ENCODE assay signal across 8 cellular contexts in the genomic region with DNA sequence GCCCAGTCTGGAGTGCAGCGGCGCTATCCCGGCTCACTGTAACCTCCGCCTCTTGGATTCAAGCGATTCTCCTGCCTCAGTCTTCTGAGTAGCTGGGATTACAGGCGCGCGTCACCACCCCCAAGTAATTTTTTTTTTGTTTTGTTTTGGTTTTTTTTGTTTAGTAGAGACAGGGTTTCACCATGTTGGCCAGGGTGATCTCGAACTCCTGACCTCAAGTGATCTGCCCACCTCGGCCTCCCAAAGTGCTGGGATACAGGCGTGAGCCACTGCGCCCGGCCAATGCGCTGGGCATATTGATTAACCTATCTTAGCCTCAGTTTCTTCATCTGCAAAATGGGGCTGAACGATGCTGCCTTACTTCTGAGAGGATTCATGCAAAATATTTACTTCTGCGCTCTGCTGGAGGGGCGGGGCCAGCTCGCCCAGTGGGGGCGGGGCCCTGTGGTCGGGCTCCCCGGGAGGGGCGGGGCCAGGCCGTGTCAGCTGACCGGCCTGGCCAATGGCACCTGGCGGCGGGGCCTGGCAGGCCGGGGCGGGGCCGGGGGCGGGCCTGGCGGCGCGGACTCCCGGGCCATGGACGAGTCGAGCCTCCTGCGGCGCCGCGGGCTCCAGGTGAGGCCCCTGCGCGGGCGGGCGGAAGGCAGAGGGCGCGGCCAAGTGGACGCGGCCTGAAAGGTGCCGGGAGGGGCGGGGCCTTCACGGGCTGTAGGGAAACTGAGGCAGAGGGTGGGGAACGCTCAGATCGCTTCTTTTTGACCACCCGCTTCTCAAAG. TPM values are rescaled to one million over a fixed set of nuclear protein-coding genes. Genes with fewer than 3 reads are reported as not detected.
DNase-seq lines count a peak whose midpoint lies in the region; ATAC-seq and TF ChIP-seq lines count a peak whose summit lies in the region.

Gene MAST3, plus strand, starts transcription at position 562 of the 776 bp plus-strand sequence. Its CDS starts 15 bp downstream, at position 577.

- H3K4me1 ChIP-seq in CD8-positive, alpha-beta T cell (ENCODE audit: insufficient read depth, low read length) = peaks cover 35% of the 10 kb centered on the region
- H3K4me1 ChIP-seq in transverse colon = peaks cover 7 to 23% (median 18%) of the 10 kb centered on the region in 4 donors

- no peaks in the 10 kb centered on the region for H3K9me3 Mint-ChIP-seq in CD8-positive, alpha-beta T cell
- H3K9me3 Mint-ChIP-seq in activated naive CD8-positive, alpha-beta T cell treated with anti-CD3 and anti-CD28 coated beads for 36 hours = no peaks in the 10 kb centered on the region

- H3K9me3 ChIP-seq in CD8-positive, alpha-beta T cell (ENCODE audit: low read length) = no peaks in the 10 kb centered on the region
- no peaks in the 10 kb centered on the region for H3K9me3 ChIP-seq in transverse colon

- peak within 1 kb of the TSS; percentile 89 for H3K4me3 Mint-ChIP-seq in CD8-positive, alpha-beta T cell
- H3K4me3 Mint-ChIP-seq in activated naive CD8-positive, alpha-beta T cell treated with anti-CD3 and anti-CD28 coated beads for 36 hours = peak within 1 kb of the TSS; percentile 85

- POLR2A ChIA-PET in CD8-positive, alpha-beta T cell (lab: Charles Lee) = interaction anchor here (0.9 to 2.8 kb wide), 4 partner anchors 11 to 55 kb away, joined by 3 to 18 read pairs (median 6); partner anchors contain the start of genes IL12RB1 and PIK3R2

- peak within 1 kb of the TSS; percentile 72 for H3K27ac Mint-ChIP-seq in CD8-positive, alpha-beta T cell
- peak within 1 kb of the TSS; percentile 54 for H3K27ac Mint-ChIP-seq in activated naive CD8-positive, alpha-beta T cell treated with anti-CD3 and anti-CD28 coated beads for 36 hours

- in situ Hi-C loops in transverse colon (cut with MboI; ENCODE audit: low pct_ligation_motif_present in 1 of 4, low pct_unique_long_range_greater_than_20kb in 1 of 4, low sequenced_read_pairs in 3 of 4) = no loop called here

- peak; percentile 84 to 95 (median 89) for DNase-seq in CD8-positive, alpha-beta T cell
- DNase-seq in T follicular helper cell (ENCODE audit: low read depth) (peak; percentile 87), cardiac septum (ENCODE audit: low spot score) (peak; percentile 93), pons (ENCODE audit: low spot score) (peak; percentile 87), transverse colon (peak; percentile 93)
- DNase-seq in activated naive CD8-positive, alpha-beta T cell treated with anti-CD3 and anti-CD28 coated beads for 36 hours = peak; percentile 97

- ATAC-seq in CD8-positive, alpha-beta T cell = peak; percentile 96
- peak; percentile 65 for ATAC-seq in GM21381 (IDR thresholded peaks at IDR 0.05; ENCODE audit: unreplicated experiment)

- peaks cover 47% of the 10 kb centered on the region for H3K4me1 Mint-ChIP-seq in CD8-positive, alpha-beta T cell (ENCODE audit: low read depth)
- peaks cover 27% of the 10 kb centered on the region for H3K4me1 Mint-ChIP-seq in activated naive CD8-positive, alpha-beta T cell treated with anti-CD3 and anti-CD28 coated beads for 36 hours

- no peaks in the 10 kb centered on the region for H3K36me3 ChIP-seq in CD8-positive, alpha-beta T cell (ENCODE audit: insufficient read depth, low read length)
- no peaks in the 10 kb centered on the region for H3K36me3 ChIP-seq in transverse colon

- no peaks in the 10 kb centered on the region for H3K27me3 ChIP-seq in CD8-positive, alpha-beta T cell (ENCODE audit: insufficient read depth, low read length)
- H3K27me3 ChIP-seq in transverse colon = peaks cover 37% of the 10 kb centered on the region

- TF ChIP-seq EP300 in Ishikawa (IDR thresholded peaks at IDR 0.05; ENCODE audit: borderline replicate concordance) (no peak), transverse colon (IDR thresholded peaks at IDR 0.05; ENCODE audit: low read depth) (no peak)

- TF ChIP-seq CTCF in CD8-positive, alpha-beta T cell (IDR thresholded peaks at IDR 0.05) = no peak
- TF ChIP-seq CTCF in transverse colon (IDR thresholded peaks at IDR 0.05) = no peak

- peak within 1 kb of the TSS; percentile 66 for H3K4me3 ChIP-seq in CD8-positive, alpha-beta T cell (ENCODE audit: low read depth, low read length)
- peak within 1 kb of the TSS; percentile 15 to 52 (median 28) for H3K4me3 ChIP-seq in transverse colon

- no peak for TF ChIP-seq POLR2A in transverse colon (IDR thresholded peaks at IDR 0.05)

- intact Hi-C loops in CD8-positive, alpha-beta T cell (cut with DNase I, micrococcal nuclease) = loop anchor here in 1 of 2 experiments (1.0 to 5.0 kb wide), 4 partner anchors 8 to 55 kb away; partner anchors contain the start of gene PIK3R2
- intact Hi-C loops in cardiac septum (cut with DNase I) = no loop called here
- intact Hi-C loops in transverse colon (cut with DNase I; ENCODE audit: low total_unique reads) = no loop called here

- CTCF ChIA-PET in CD8-positive, alpha-beta T cell (lab: Charles Lee) = interaction anchor here (0.9 to 2.5 kb wide), 4 partner anchors 10 to 71 kb away, joined by 3 to 14 read pairs (median 4); no protein-coding TSS in a partner anchor

- no peaks in the 10 kb centered on the region for H3K36me3 Mint-ChIP-seq in CD8-positive, alpha-beta T cell
- peaks cover 5% of the 10 kb centered on the region for H3K36me3 Mint-ChIP-seq in activated naive CD8-positive, alpha-beta T cell treated with anti-CD3 and anti-CD28 coated beads for 36 hours

- H3K27ac ChIP-seq in CD8-positive, alpha-beta T cell (ENCODE audit: low read depth, low read length) = peak within 1 kb of the TSS; percentile 26
- H3K27ac ChIP-seq in transverse colon = peak within 1 kb of the TSS in 3 of 4 donors; percentile 33 to 52 (median 50)

- 24 to 74% methylated on average over 3 to 43 of the region's 54 CpGs for WGBS in transverse colon (ENCODE audit: low coverage in 1 of 2), 2 donors

- no peak for TF ChIP-seq RAD21 in Ishikawa (IDR thresholded peaks at IDR 0.05; ENCODE audit: low read depth)

- no peaks in the 10 kb centered on the region for H3K27me3 Mint-ChIP-seq in CD8-positive, alpha-beta T cell (ENCODE audit: low read depth)
- H3K27me3 Mint-ChIP-seq in activated naive CD8-positive, alpha-beta T cell treated with anti-CD3 and anti-CD28 coated beads for 36 hours = no peaks in the 10 kb centered on the region

TF ChIP-seq in Ishikawa, 13 proteins besides CTCF, POLR2A, EP300 and RAD21:
- TF ChIP-seq EGR1 (IDR thresholded peaks at IDR 0.05) (peak; percentile 57; the same call in 1 of the 2 replicates), USF1 (IDR thresholded peaks at IDR 0.05) (peak; percentile 75), ZBTB7A (IDR thresholded peaks at IDR 0.05; ENCODE audit: low read depth) (0 out of 2 replicates have a peak, but pooled peaks have one; percentile 35), CREB1 (IDR thresholded peaks at IDR 0.05; ENCODE audit: low read depth) (no peak)

RNA-seq across cellular contexts. Expression of gene MAST3, which starts in this region (rescaled TPM):
- 10 to 100 TPM; 13.7 to 15.2 TPM for total RNA-seq in CD8-positive, alpha-beta T cell
- total RNA-seq in activated naive CD8-positive, alpha-beta T cell treated with anti-CD3 and anti-CD28 coated beads for 36 hours = 10 to 100 TPM; 11.8 to 14.4 TPM
- 5.2 TPM for total RNA-seq in cardiac septum
- 10 to 100 TPM; 27.2 to 53.5 (median 32.7) TPM for total RNA-seq in transverse colon

Comparison
In these comparisons a context has a peak if more than half of its experiments do, and no peak if none do; other contexts are left out.
1. Peak in every context shown above with its lines: DNase-seq, ATAC-seq, H3K4me3 ChIP-seq and H3K27ac ChIP-seq.